In the genomic region with DNA sequence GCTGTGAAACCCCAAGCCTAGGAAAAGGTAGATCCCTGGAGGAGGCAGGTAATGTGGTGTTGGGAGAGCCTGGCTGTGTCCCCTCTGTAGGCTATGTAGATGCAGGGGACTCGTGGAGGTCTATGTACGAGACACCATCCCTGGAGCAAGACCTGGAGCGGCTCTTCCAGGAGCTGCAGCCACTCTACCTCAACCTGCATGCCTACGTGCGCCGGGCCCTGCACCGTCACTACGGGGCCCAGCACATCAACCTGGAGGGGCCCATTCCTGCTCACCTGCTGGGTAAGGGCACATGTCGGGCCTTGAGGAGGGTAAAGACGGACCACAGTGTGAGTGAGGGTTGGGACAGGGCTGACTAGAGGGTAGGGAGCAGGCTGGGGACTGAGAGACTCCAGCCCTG, we compare ENCODE assay signal across 2 cellular contexts.
TF ChIP-seq lines count a peak whose summit lies in the region.

No MANE protein-coding gene starts in this region.

TF ChIP-seq in SK-N-SH, 30 proteins besides CTCF, POLR2A, EP300 and RAD21 (continued from another document):
- TF ChIP-seq TEAD4 (IDR thresholded peaks at IDR 0.05; ENCODE audit: borderline replicate concordance, insufficient read depth) (no peak), FOXM1 (IDR thresholded peaks at IDR 0.05; ENCODE audit: low read depth) (no peak), FOSL2 (IDR thresholded peaks at IDR 0.05; ENCODE audit: borderline replicate concordance, low read depth) (no peak), POLR2AphosphoS5 (IDR thresholded peaks at IDR 0.05; ENCODE audit: low read depth, low read length) (no peak), SIN3A (IDR thresholded peaks at IDR 0.05; ENCODE audit: borderline replicate concordance, low read depth, low read length) (no peak), TCF12 (IDR thresholded peaks at IDR 0.05) (no peak), ELF1 (IDR thresholded peaks at IDR 0.05) (no peak), EZH2phosphoT487 (IDR thresholded peaks at IDR 0.05; ENCODE audit: borderline replicate concordance, low read depth) (no peak), MXI1 (IDR thresholded peaks at IDR 0.05; ENCODE audit: low read depth, low read length) (no peak), SMC3 (IDR thresholded peaks at IDR 0.05; ENCODE audit: low read depth, low read length) (no peak), RFX5 (IDR thresholded peaks at IDR 0.05; ENCODE audit: low read length) (no peak), TAF1 (IDR thresholded peaks at IDR 0.05; ENCODE audit: borderline replicate concordance, low read depth, low read length) (no peak), RCOR1 (IDR thresholded peaks at IDR 0.05; ENCODE audit: low read length) (no peak)
- TF ChIP-seq, protein P1, sequence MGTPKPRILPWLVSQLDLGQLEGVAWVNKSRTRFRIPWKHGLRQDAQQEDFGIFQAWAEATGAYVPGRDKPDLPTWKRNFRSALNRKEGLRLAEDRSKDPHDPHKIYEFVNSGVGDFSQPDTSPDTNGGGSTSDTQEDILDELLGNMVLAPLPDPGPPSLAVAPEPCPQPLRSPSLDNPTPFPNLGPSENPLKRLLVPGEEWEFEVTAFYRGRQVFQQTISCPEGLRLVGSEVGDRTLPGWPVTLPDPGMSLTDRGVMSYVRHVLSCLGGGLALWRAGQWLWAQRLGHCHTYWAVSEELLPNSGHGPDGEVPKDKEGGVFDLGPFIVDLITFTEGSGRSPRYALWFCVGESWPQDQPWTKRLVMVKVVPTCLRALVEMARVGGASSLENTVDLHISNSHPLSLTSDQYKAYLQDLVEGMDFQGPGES (IDR thresholded peaks at IDR 0.05; ENCODE audit: low read depth, low read length): no peak
- TF ChIP-seq, protein P2, sequence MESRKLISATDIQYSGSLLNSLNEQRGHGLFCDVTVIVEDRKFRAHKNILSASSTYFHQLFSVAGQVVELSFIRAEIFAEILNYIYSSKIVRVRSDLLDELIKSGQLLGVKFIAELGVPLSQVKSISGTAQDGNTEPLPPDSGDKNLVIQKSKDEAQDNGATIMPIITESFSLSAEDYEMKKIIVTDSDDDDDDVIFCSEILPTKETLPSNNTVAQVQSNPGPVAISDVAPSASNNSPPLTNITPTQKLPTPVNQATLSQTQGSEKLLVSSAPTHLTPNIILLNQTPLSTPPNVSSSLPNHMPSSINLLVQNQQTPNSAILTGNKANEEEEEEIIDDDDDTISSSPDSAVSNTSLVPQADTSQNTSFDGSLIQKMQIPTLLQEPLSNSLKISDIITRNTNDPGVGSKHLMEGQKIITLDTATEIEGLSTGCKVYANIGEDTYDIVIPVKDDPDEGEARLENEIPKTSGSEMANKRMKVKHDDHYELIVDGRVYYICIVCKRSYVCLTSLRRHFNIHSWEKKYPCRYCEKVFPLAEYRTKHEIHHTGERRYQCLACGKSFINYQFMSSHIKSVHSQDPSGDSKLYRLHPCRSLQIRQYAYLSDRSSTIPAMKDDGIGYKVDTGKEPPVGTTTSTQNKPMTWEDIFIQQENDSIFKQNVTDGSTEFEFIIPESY (IDR thresholded peaks at IDR 0.05; ENCODE audit: borderline replicate concordance, low read depth): no peak
- TF ChIP-seq, protein P3, sequence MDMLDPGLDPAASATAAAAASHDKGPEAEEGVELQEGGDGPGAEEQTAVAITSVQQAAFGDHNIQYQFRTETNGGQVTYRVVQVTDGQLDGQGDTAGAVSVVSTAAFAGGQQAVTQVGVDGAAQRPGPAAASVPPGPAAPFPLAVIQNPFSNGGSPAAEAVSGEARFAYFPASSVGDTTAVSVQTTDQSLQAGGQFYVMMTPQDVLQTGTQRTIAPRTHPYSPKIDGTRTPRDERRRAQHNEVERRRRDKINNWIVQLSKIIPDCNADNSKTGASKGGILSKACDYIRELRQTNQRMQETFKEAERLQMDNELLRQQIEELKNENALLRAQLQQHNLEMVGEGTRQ (IDR thresholded peaks at IDR 0.05; ENCODE audit: borderline replicate concordance, low read depth, low read length): no peak
- TF ChIP-seq, protein P4, sequence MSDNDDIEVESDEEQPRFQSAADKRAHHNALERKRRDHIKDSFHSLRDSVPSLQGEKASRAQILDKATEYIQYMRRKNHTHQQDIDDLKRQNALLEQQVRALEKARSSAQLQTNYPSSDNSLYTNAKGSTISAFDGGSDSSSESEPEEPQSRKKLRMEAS (IDR thresholded peaks at IDR 0.05; ENCODE audit: low read depth): no peak
TF ChIP-seq in SK-N-SH: peak in this region for 0.

TF ChIP-seq in SK-N-SH treated with all-trans-retinoic acid at 6 μM for 48 hours, 23 proteins besides CTCF, POLR2A, EP300 and RAD21 (continued from another document):
- TF ChIP-seq, protein P5, sequence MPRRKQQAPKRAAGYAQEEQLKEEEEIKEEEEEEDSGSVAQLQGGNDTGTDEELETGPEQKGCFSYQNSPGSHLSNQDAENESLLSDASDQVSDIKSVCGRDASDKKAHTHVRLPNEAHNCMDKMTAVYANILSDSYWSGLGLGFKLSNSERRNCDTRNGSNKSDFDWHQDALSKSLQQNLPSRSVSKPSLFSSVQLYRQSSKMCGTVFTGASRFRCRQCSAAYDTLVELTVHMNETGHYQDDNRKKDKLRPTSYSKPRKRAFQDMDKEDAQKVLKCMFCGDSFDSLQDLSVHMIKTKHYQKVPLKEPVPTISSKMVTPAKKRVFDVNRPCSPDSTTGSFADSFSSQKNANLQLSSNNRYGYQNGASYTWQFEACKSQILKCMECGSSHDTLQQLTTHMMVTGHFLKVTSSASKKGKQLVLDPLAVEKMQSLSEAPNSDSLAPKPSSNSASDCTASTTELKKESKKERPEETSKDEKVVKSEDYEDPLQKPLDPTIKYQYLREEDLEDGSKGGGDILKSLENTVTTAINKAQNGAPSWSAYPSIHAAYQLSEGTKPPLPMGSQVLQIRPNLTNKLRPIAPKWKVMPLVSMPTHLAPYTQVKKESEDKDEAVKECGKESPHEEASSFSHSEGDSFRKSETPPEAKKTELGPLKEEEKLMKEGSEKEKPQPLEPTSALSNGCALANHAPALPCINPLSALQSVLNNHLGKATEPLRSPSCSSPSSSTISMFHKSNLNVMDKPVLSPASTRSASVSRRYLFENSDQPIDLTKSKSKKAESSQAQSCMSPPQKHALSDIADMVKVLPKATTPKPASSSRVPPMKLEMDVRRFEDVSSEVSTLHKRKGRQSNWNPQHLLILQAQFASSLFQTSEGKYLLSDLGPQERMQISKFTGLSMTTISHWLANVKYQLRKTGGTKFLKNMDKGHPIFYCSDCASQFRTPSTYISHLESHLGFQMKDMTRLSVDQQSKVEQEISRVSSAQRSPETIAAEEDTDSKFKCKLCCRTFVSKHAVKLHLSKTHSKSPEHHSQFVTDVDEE (CRISPR knock-in tag; IDR thresholded peaks at IDR 0.05): no peak
- TF ChIP-seq PPARA (CRISPR knock-in tag; IDR thresholded peaks at IDR 0.05; ENCODE audit: borderline replicate concordance) (no peak), ZNF8 (CRISPR knock-in tag; IDR thresholded peaks at IDR 0.05) (no peak), ZFP30 (CRISPR knock-in tag; IDR thresholded peaks at IDR 0.05) (no peak), ZFP3 (CRISPR knock-in tag; IDR thresholded peaks at IDR 0.05) (no peak), ARNTL (CRISPR knock-in tag; IDR thresholded peaks at IDR 0.05; ENCODE audit: borderline replicate concordance, low read depth) (no peak), ZNF565 (CRISPR knock-in tag; conservative IDR thresholded peaks at IDR 0.05; ENCODE audit: low read depth) (no peak), ESRRG (CRISPR knock-in tag; IDR thresholded peaks at IDR 0.05) (no peak)
- TF ChIP-seq, protein P6, sequence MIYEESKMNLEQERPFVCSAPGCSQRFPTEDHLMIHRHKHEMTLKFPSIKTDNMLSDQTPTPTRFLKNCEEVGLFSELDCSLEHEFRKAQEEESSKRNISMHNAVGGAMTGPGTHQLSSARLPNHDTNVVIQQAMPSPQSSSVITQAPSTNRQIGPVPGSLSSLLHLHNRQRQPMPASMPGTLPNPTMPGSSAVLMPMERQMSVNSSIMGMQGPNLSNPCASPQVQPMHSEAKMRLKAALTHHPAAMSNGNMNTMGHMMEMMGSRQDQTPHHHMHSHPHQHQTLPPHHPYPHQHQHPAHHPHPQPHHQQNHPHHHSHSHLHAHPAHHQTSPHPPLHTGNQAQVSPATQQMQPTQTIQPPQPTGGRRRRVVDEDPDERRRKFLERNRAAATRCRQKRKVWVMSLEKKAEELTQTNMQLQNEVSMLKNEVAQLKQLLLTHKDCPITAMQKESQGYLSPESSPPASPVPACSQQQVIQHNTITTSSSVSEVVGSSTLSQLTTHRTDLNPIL (CRISPR knock-in tag; IDR thresholded peaks at IDR 0.05; ENCODE audit: low read depth): no peak
